In the genomic region with DNA sequence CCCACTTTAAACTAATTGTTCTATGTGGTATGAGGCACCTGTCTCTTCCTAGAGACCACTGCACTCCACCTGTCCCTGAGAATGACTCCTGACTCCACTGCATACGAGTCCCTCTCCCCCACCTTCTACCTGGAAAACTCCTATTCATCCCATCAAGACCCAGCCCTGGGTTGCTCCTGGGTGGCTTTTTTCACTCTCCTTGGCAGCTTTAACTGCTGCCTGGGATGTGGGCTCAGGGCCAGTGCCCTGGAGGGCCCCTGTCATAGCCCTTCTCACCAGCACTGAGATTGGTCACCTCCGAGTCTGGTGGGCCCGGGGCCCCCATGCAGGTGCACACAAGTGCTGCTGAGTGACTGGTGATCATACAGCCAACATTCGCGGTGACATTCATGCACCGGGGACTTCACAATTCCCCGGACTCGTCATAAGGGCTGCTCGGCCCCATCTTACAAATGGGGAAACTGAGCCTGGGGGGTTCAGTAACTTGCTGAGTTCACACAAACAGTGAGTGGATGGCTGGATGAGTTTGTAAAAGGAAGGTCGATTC, we compare ENCODE assay signal across 1 cellular context.
TF ChIP-seq lines count a peak whose summit lies in the region.

No MANE protein-coding gene starts in this region.

TF ChIP-seq in GM12878, 131 proteins besides CTCF, POLR2A, EP300 and RAD21:
- TF ChIP-seq NFIC (IDR thresholded peaks at IDR 0.05; ENCODE audit: low read depth, low read length) (no peak), JUNB (IDR thresholded peaks at IDR 0.05) (no peak), NR2F1 (conservative IDR thresholded peaks at IDR 0.05) (no peak), SP1 (IDR thresholded peaks at IDR 0.05; ENCODE audit: low read depth, low read length) (no peak), NR2C2 (IDR thresholded peaks at IDR 0.05; ENCODE audit: borderline replicate concordance, control insufficient read depth, insufficient read length, low read depth) (no peak), MTA3 (IDR thresholded peaks at IDR 0.05; ENCODE audit: borderline replicate concordance, low read length) (no peak), POLR2AphosphoS2 (IDR thresholded peaks at IDR 0.05; ENCODE audit: low read depth, low read length) (no peak), CHD4 (IDR thresholded peaks at IDR 0.05) (no peak), BRCA1 (IDR thresholded peaks at IDR 0.05; ENCODE audit: low read depth, low read length) (no peak), SIX5 (IDR thresholded peaks at IDR 0.05; ENCODE audit: low read depth, low read length, severe bottlenecking) (no peak), CREM (IDR thresholded peaks at IDR 0.05; ENCODE audit: low read depth) (no peak), HDGF (IDR thresholded peaks at IDR 0.05) (no peak), DPF2 (IDR thresholded peaks at IDR 0.05) (no peak), ZNF217 (IDR thresholded peaks at IDR 0.05) (no peak)
- TF ChIP-seq, protein P1, sequence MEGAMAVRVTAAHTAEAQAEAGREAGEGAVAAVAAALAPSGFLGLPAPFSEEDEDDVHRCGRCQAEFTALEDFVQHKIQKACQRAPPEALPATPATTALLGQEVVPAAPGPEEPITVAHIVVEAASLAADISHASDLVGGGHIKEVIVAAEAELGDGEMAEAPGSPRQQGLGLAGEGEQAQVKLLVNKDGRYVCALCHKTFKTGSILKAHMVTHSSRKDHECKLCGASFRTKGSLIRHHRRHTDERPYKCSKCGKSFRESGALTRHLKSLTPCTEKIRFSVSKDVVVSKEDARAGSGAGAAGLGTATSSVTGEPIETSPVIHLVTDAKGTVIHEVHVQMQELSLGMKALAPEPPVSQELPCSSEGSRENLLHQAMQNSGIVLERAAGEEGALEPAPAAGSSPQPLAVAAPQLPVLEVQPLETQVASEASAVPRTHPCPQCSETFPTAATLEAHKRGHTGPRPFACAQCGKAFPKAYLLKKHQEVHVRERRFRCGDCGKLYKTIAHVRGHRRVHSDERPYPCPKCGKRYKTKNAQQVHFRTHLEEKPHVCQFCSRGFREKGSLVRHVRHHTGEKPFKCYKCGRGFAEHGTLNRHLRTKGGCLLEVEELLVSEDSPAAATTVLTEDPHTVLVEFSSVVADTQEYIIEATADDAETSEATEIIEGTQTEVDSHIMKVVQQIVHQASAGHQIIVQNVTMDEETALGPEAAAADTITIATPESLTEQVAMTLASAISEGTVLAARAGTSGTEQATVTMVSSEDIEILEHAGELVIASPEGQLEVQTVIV (IDR thresholded peaks at IDR 0.05; ENCODE audit: borderline replicate concordance, partially characterized antibody), result no peak
- TF ChIP-seq, protein P2, sequence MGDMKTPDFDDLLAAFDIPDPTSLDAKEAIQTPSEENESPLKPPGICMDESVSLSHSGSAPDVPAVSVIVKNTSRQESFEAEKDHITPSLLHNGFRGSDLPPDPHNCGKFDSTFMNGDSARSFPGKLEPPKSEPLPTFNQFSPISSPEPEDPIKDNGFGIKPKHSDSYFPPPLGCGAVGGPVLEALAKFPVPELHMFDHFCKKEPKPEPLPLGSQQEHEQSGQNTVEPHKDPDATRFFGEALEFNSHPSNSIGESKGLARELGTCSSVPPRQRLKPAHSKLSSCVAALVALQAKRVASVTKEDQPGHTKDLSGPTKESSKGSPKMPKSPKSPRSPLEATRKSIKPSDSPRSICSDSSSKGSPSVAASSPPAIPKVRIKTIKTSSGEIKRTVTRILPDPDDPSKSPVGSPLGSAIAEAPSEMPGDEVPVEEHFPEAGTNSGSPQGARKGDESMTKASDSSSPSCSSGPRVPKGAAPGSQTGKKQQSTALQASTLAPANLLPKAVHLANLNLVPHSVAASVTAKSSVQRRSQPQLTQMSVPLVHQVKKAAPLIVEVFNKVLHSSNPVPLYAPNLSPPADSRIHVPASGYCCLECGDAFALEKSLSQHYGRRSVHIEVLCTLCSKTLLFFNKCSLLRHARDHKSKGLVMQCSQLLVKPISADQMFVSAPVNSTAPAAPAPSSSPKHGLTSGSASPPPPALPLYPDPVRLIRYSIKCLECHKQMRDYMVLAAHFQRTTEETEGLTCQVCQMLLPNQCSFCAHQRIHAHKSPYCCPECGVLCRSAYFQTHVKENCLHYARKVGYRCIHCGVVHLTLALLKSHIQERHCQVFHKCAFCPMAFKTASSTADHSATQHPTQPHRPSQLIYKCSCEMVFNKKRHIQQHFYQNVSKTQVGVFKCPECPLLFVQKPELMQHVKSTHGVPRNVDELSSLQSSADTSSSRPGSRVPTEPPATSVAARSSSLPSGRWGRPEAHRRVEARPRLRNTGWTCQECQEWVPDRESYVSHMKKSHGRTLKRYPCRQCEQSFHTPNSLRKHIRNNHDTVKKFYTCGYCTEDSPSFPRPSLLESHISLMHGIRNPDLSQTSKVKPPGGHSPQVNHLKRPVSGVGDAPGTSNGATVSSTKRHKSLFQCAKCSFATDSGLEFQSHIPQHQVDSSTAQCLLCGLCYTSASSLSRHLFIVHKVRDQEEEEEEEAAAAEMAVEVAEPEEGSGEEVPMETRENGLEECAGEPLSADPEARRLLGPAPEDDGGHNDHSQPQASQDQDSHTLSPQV (IDR thresholded peaks at IDR 0.05), result no peak
- TF ChIP-seq, protein P3, sequence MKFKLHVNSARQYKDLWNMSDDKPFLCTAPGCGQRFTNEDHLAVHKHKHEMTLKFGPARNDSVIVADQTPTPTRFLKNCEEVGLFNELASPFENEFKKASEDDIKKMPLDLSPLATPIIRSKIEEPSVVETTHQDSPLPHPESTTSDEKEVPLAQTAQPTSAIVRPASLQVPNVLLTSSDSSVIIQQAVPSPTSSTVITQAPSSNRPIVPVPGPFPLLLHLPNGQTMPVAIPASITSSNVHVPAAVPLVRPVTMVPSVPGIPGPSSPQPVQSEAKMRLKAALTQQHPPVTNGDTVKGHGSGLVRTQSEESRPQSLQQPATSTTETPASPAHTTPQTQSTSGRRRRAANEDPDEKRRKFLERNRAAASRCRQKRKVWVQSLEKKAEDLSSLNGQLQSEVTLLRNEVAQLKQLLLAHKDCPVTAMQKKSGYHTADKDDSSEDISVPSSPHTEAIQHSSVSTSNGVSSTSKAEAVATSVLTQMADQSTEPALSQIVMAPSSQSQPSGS (IDR thresholded peaks at IDR 0.05; ENCODE audit: low read length), result no peak
- TF ChIP-seq, protein P4, sequence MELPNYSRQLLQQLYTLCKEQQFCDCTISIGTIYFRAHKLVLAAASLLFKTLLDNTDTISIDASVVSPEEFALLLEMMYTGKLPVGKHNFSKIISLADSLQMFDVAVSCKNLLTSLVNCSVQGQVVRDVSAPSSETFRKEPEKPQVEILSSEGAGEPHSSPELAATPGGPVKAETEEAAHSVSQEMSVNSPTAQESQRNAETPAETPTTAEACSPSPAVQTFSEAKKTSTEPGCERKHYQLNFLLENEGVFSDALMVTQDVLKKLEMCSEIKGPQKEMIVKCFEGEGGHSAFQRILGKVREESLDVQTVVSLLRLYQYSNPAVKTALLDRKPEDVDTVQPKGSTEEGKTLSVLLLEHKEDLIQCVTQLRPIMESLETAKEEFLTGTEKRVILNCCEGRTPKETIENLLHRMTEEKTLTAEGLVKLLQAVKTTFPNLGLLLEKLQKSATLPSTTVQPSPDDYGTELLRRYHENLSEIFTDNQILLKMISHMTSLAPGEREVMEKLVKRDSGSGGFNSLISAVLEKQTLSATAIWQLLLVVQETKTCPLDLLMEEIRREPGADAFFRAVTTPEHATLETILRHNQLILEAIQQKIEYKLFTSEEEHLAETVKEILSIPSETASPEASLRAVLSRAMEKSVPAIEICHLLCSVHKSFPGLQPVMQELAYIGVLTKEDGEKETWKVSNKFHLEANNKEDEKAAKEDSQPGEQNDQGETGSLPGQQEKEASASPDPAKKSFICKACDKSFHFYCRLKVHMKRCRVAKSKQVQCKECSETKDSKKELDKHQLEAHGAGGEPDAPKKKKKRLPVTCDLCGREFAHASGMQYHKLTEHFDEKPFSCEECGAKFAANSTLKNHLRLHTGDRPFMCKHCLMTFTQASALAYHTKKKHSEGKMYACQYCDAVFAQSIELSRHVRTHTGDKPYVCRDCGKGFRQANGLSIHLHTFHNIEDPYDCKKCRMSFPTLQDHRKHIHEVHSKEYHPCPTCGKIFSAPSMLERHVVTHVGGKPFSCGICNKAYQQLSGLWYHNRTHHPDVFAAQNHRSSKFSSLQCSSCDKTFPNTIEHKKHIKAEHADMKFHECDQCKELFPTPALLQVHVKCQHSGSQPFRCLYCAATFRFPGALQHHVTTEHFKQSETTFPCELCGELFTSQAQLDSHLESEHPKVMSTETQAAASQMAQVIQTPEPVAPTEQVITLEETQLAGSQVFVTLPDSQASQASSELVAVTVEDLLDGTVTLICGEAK (IDR thresholded peaks at IDR 0.05; ENCODE audit: borderline replicate concordance), result no peak
